ENCODE assay signal across 18 cellular contexts in the genomic region with DNA sequence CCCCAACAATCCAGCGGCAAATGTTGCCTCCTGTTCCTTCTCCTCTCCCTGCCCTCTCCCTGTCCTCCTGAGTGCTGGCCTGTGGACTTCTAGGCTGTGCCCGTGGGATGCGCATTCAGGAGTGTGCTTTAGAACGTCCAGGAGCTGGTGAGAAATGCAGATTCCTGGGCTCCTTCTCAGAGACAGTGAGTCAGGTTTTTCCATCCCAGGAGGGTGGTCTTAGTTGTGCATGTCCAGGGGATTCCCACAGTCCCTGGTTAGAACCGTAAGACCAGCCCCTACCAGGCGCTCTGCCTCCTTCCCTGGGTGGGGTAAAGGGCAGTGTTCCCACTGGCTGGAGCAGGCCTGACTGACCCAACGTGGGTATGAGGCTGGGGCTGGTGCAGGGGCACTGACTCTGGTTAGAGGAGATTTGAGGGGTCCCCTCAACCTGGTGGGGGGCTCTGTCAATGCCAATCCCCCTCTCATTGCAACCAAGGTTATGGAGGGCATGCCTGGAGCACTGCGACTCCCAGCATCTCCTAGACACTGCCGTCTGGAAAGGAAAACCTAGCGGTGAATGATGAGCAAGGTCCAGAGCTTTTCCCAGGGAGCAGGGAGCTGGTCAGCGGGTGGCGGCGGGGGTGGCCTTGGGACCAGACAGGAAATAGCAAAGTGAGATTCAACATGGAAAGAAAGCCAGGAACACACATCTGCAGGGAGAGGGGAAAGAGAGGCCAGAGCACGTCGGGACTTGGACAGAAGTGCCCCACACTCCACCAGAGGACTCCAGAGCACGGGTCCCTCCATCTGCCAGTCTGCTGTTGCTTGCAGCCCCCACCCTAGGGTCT. TPM values are rescaled to one million over a fixed set of nuclear protein-coding genes. Genes with fewer than 3 reads are reported as not detected.
DNase-seq lines count a peak whose midpoint lies in the region; ATAC-seq and TF ChIP-seq lines count a peak whose summit lies in the region.
"Had no signal": no experiment of that assay in that cellular context is flagged by ENCODE, and none has a peak within 500 bp of the region (broad histone marks: within the 10 kb centered on the region; RNA-seq: fewer than 3 reads in every experiment).

No MANE protein-coding gene starts in this region.

- no peak overlapping the region for H3K4me2 ChIP-seq in mammary epithelial cell (ENCODE audit: insufficient read depth, low read depth, low read length)
- H3K4me2 ChIP-seq: PC-9 had no signal

- H3K4me3 ChIP-seq in breast epithelium (no peak overlapping the region), mammary epithelial cell (replicated peaks in 1 of 3; ENCODE audit: insufficient read depth in 1 of 3, low read depth in 2 of 3, low read length in 3 of 3) (no peak overlapping the region), cardiac muscle cell (no peak overlapping the region), ovary (no peak overlapping the region)
- H3K4me3 ChIP-seq: MG63, PC-9 had no signal

- H3K4me1 ChIP-seq in breast epithelium (peaks cover 19 to 36% of the 10 kb centered on the region in 2 donors), mammary epithelial cell (ENCODE audit: insufficient read depth, low read length) (peaks cover 20% of the 10 kb centered on the region), cardiac muscle cell (ENCODE audit: low read depth) (peaks cover 40% of the 10 kb centered on the region), ovary (ENCODE audit: insufficient read depth) (peaks cover 26% of the 10 kb centered on the region)

- intact Hi-C loops in breast epithelium (cut with DNase I; ENCODE audit: low total_unique reads) = no loop called here
- intact Hi-C loops in mammary epithelial cell (cut with micrococcal nuclease) = no loop called here
- intact Hi-C loops in ovary (cut with DNase I) = loop anchor here in 1 of 4 donors (10.0 kb wide), 1 partner anchor 46 kb away; no protein-coding TSS in a partner anchor

- no peak for TF ChIP-seq EP300 in ovary (IDR thresholded peaks at IDR 0.05)

- ATAC-seq in GM19023 (IDR thresholded peaks at IDR 0.05; ENCODE audit: unreplicated experiment) = no peak
- no peak for ATAC-seq in GM19395 (IDR thresholded peaks at IDR 0.05; ENCODE audit: unreplicated experiment)
- ATAC-seq: natural killer cell had no signal

- in situ Hi-C loops in mammary epithelial cell (cut with MboI; ENCODE audit: low sequenced_read_pairs in 2 of 2) = no loop called here

- TF ChIP-seq CTCF in breast epithelium (IDR thresholded peaks at IDR 0.05) (no peak), mammary epithelial cell (conservative IDR thresholded peaks at IDR 0.05 in 1 of 2, IDR thresholded peaks at IDR 0.05 in 1 of 2; ENCODE audit: extremely low read depth in 1 of 2, insufficient read depth in 1 of 2, low read depth in 1 of 2, low read length in 2 of 2) (no peak), cardiac muscle cell (IDR thresholded peaks at IDR 0.05; ENCODE audit: low read depth, low read length) (no peak), ovary (IDR thresholded peaks at IDR 0.05) (no peak)

- dilution Hi-C loops in mammary epithelial cell (cut with HindIII; ENCODE audit: low sequenced_read_pairs) = no loop called here

- H4K20me1 ChIP-seq in mammary epithelial cell (ENCODE audit: insufficient read depth, low read length) = no peaks in the 10 kb centered on the region

- H3K36me3 ChIP-seq in breast epithelium (no peaks in the 10 kb centered on the region), mammary epithelial cell (ENCODE audit: insufficient read depth, low read length) (peaks cover 8% of the 10 kb centered on the region), cardiac muscle cell (peaks cover 11% of the 10 kb centered on the region), ovary (no peaks in the 10 kb centered on the region)

- H3K9ac ChIP-seq in mammary epithelial cell (ENCODE audit: insufficient read depth, low read length) = no peak overlapping the region

- H2AFZ ChIP-seq in mammary epithelial cell (ENCODE audit: low read depth, low read length) = no peak overlapping the region
- H2AFZ ChIP-seq: PC-9 had no signal

- WGBS in mammary epithelial cell (ENCODE audit: low coverage, missing lambda C conversion rate) = 82% methylated on average over 15 of the region's 16 CpGs
- 34 to 43% (median 39%) methylated on average over 15 to 16 of the region's 16 CpGs for WGBS in ovary, 3 donors

- TF ChIP-seq POLR2A in breast epithelium (IDR thresholded peaks at IDR 0.05) = no peak
- TF ChIP-seq POLR2A in ovary (IDR thresholded peaks at IDR 0.05) = no peak

- BruUV-seq in mammary epithelial cell (replicated peaks; lab: Mats Ljungman, UMichigan) = no TSS peak

- DNase-seq in breast epithelium (ENCODE audit: low spot score in 2 of 2) = no peak
- DNase-seq in mammary epithelial cell = no peak
- DNase-seq in cardiac muscle cell (ENCODE audit: low read depth in 1 of 2, low spot score in 1 of 2) = peak in 1 of 2 donors; percentile 55
- peak in 2 of 5 donors; percentile 39 to 64 for DNase-seq in ovary
- no peak for DNase-seq in middle frontal gyrus (ENCODE audit: extremely low spot score, low spot score)
- no peak for DNase-seq in amygdala (lab: John Stamatoyannopoulos, UW)
- DNase-seq: activated CD4-positive, alpha-beta memory T cell treated with anti-CD3 and anti-CD28 coated beads, Interleukin-2, amount 10 ng/mL, durations not matched to agents 7 days and 5 days; activated naive CD4-positive, alpha-beta T cell; DND-41; effector CD8-positive, alpha-beta T cell; MG63; natural killer cell; NCI-H2171 treated with DMSO at 0.1 percent for 48 hours; PC-9; stimulated activated CD4-positive, alpha-beta T cell treated with anti-CD3 and anti-CD28 coated beads, Interleukin-2, amount 100 ng/mL, for 24 hours; stimulated activated naive CD4-positive, alpha-beta T cell treated with Interleukin-2 at 50 U/mL for 16 hours had no signal

- H3K9me3 ChIP-seq in breast epithelium = no peaks in the 10 kb centered on the region
- no peaks in the 10 kb centered on the region for H3K9me3 ChIP-seq in mammary epithelial cell (replicated peaks; ENCODE audit: insufficient read depth, low read length)
- no peaks in the 10 kb centered on the region for H3K9me3 ChIP-seq in cardiac muscle cell (ENCODE audit: low read depth)
- no peaks in the 10 kb centered on the region for H3K9me3 ChIP-seq in ovary
- H3K9me3 ChIP-seq: MG63 had no signal

- H3K27me3 ChIP-seq in breast epithelium (no peaks in the 10 kb centered on the region), mammary epithelial cell (ENCODE audit: insufficient read depth, low read length) (no peaks in the 10 kb centered on the region), cardiac muscle cell (no peaks in the 10 kb centered on the region), ovary (no peaks in the 10 kb centered on the region)
- H3K27me3 ChIP-seq: MG63 had no signal

- H3K27ac ChIP-seq in breast epithelium (peak overlapping the region; percentile 81 to 86), mammary epithelial cell (ENCODE audit: insufficient read depth, low read depth, low read length) (no peak overlapping the region), cardiac muscle cell (peak overlapping the region; percentile 85), ovary (peak overlapping the region; percentile 6 to 13)
- H3K27ac ChIP-seq: PC-9 had no signal

- CTCF ChIA-PET in mammary epithelial cell (lab: Charles Lee; ENCODE audit: low non-redundant PET) = no interaction called here

- H3K79me2 ChIP-seq in mammary epithelial cell (ENCODE audit: insufficient read depth, low read length) = peaks cover 22% of the 10 kb centered on the region

RNA-seq across cellular contexts. Expression of a gene that starts 38.6 kb away (rescaled TPM):
- total RNA-seq in breast epithelium = 100 to 1,000 TPM in 1 of 3 donors, 10 to 100 TPM in 2; 48.3 to 219 (median 95.0) TPM
- total RNA-seq in mammary epithelial cell = 100 to 1,000 TPM; 187 to 207 TPM
- 23.9 TPM for polyA plus RNA-seq in mammary epithelial cell
- polyA minus RNA-seq in mammary epithelial cell = 121 TPM
- total RNA-seq in cardiac muscle cell = 112 and 193 TPM in 2 replicates
- 62.3 and 96.2 TPM in 2 replicates for polyA plus RNA-seq in cardiac muscle cell
- total RNA-seq in ovary = 100 to 1,000 TPM in 4 of 7 donors, 10 to 100 TPM in 3; 27.3 to 294 (median 116) TPM
- 10 to 100 TPM; 37.9 to 65.0 TPM for polyA plus RNA-seq in ovary
